Comparison of ENCODE assay signal across 8 cellular contexts in genomic region chr6:41781302-41781711, GRCh38. TPM values are rescaled to one million over a fixed set of nuclear protein-coding genes. Genes with fewer than 3 reads are reported as not detected.
DNase-seq lines count a peak whose midpoint lies in the region; ATAC-seq and TF ChIP-seq lines count a peak whose summit lies in the region.

No MANE protein-coding gene starts in this region.

- no peaks in the 10 kb centered on the region for H3K9me3 ChIP-seq in AG04450 (ENCODE audit: control insufficient read depth, insufficient read depth, low read length)
- no peaks in the 10 kb centered on the region for H3K9me3 ChIP-seq in duodenal mucosa (ENCODE audit: control insufficient read depth in 1 of 2, low read length in 2 of 2)
- no peaks in the 10 kb centered on the region for H3K9me3 ChIP-seq in mucosa of stomach (ENCODE audit: control insufficient read depth, low read length)
- H3K9me3 ChIP-seq in effector memory CD4-positive, alpha-beta T cell (ENCODE audit: control insufficient read depth, low read length): no peaks in the 10 kb centered on the region

- H3K4me1 ChIP-seq in duodenal mucosa (ENCODE audit: control insufficient read depth in 1 of 2, insufficient read depth in 2 of 2, low read length in 2 of 2) (peaks cover 43 to 49% of the 10 kb centered on the region in 2 donors), mucosa of stomach (ENCODE audit: control insufficient read depth, insufficient read depth, low read length) (peaks cover 57% of the 10 kb centered on the region)
- H3K4me1 ChIP-seq in effector memory CD4-positive, alpha-beta T cell (ENCODE audit: control insufficient read depth, insufficient read depth, low read length, poor library complexity, severe bottlenecking): peaks cover 20% of the 10 kb centered on the region

- H3K9ac ChIP-seq in duodenal mucosa (ENCODE audit: low read depth in 1 of 2, low read length in 2 of 2): peak overlapping the region; percentile 51 to 64
- H3K9ac ChIP-seq in mucosa of stomach (ENCODE audit: low read length): peak overlapping the region; percentile 60

- TF ChIP-seq CTCF in AG04450 (IDR thresholded peaks at IDR 0.05; ENCODE audit: low read depth, low read length): no peak

- peaks cover 0 to 6% of the 10 kb centered on the region in 2 donors for H3K36me3 ChIP-seq in duodenal mucosa (ENCODE audit: control insufficient read depth in 1 of 2, insufficient read depth in 2 of 2, low read length in 2 of 2)
- H3K36me3 ChIP-seq in mucosa of stomach (ENCODE audit: control insufficient read depth, insufficient read depth, low read length): no peaks in the 10 kb centered on the region
- H3K36me3 ChIP-seq in effector memory CD4-positive, alpha-beta T cell (ENCODE audit: control insufficient read depth, insufficient read depth, low read length): no peaks in the 10 kb centered on the region

- no peak for ATAC-seq in HG03378 (IDR thresholded peaks at IDR 0.05; ENCODE audit: unreplicated experiment)
- no peak for ATAC-seq in GM21528 (IDR thresholded peaks at IDR 0.05; ENCODE audit: low FRiP score, unreplicated experiment)

- DNase-seq in AG04450 (ENCODE audit: low read depth, low spot score) (no peak), NCI-H2029 (lab: John Stamatoyannopoulos, UW) (peak; percentile 58), NAMALWA (ENCODE audit: low spot score) (no peak)
- no peak for DNase-seq in effector memory CD4-positive, alpha-beta T cell

- peak overlapping the region; percentile 78 for H3K4me3 ChIP-seq in AG04450 (ENCODE audit: low read depth, low read length)
- peak overlapping the region; percentile 81 to 92 for H3K4me3 ChIP-seq in duodenal mucosa (ENCODE audit: low read depth in 1 of 2, low read length in 2 of 2)
- H3K4me3 ChIP-seq in mucosa of stomach (ENCODE audit: low read length): peak overlapping the region; percentile 73
- H3K4me3 ChIP-seq in effector memory CD4-positive, alpha-beta T cell (ENCODE audit: insufficient read depth, low read depth, low read length, poor library complexity, severe bottlenecking): no peak overlapping the region

- H3K27ac ChIP-seq in AG04450 (ENCODE audit: low read depth, low read length) (no peak overlapping the region), duodenal mucosa (ENCODE audit: low read depth, low read length) (no peak overlapping the region)
- no peak overlapping the region for H3K27ac ChIP-seq in effector memory CD4-positive, alpha-beta T cell (ENCODE audit: insufficient read depth, low read length, poor library complexity, severe bottlenecking)

- CTCF ChIA-PET in AG04450 (lab: Charles Lee): interaction anchor here (0.6 to 2.6 kb wide), 5 partner anchors 48 to 413 kb away, joined by 3 to 16 read pairs (median 9); partner anchors contain the start of genes BYSL and MED20

- H3K27me3 ChIP-seq in AG04450 (ENCODE audit: control insufficient read depth, insufficient read depth, low read length) (no peaks in the 10 kb centered on the region), duodenal mucosa (ENCODE audit: control insufficient read depth in 1 of 2, insufficient read depth in 2 of 2, low read length in 2 of 2) (no peaks in the 10 kb centered on the region), mucosa of stomach (ENCODE audit: control insufficient read depth, insufficient read depth, low read length) (no peaks in the 10 kb centered on the region)
- no peaks in the 10 kb centered on the region for H3K27me3 ChIP-seq in effector memory CD4-positive, alpha-beta T cell (replicated peaks; ENCODE audit: control insufficient read depth, insufficient read depth, low read length, poor library complexity, severe bottlenecking)

- POLR2A ChIA-PET in AG04450 (lab: Yijun Ruan, JAX): interaction anchor here (0.7 kb wide), 1 partner anchor 77 kb away, joined by 4 read pairs; no protein-coding TSS in a partner anchor

RNA-seq across cellular contexts. Expression of gene PRICKLE4, which starts 0.7 kb away (rescaled TPM):
- 0.12 TPM in 1 of 2 replicates, not detected in the other for polyA plus RNA-seq in AG04450 (2011; rRNA removed)
- polyA minus RNA-seq in AG04450 (2011; rRNA and poly(A)+ RNA removed): not detected in 2 replicates

RNA-seq across cellular contexts. Expression of gene FRS3, which starts 1.6 kb away (rescaled TPM):
- polyA plus RNA-seq in AG04450 (2011; rRNA removed): 2.2 and 2.6 TPM in 2 replicates
- polyA minus RNA-seq in AG04450 (2011; rRNA and poly(A)+ RNA removed): 3.1 and 3.4 TPM in 2 replicates

RNA-seq across cellular contexts. Expression of gene TOMM6, which starts 6.2 kb away (rescaled TPM):
- 165 and 192 TPM in 2 replicates for polyA plus RNA-seq in AG04450 (2011; rRNA removed)
- polyA minus RNA-seq in AG04450 (2011; rRNA and poly(A)+ RNA removed): 49.3 and 52.0 TPM in 2 replicates

RNA-seq across cellular contexts. Expression of gene PGC, which starts 34.1 kb away (rescaled TPM):
- polyA plus RNA-seq in AG04450 (2011; rRNA removed): not detected in 2 replicates
- not detected in 2 replicates for polyA minus RNA-seq in AG04450 (2011; rRNA and poly(A)+ RNA removed)

RNA-seq across cellular contexts. Expression of gene TFEB, which starts 45.9 kb away (rescaled TPM):
- polyA plus RNA-seq in AG04450 (2011; rRNA removed): 3.9 and 4.3 TPM in 2 replicates
- polyA minus RNA-seq in AG04450 (2011; rRNA and poly(A)+ RNA removed): 4.4 and 8.0 TPM in 2 replicates
